ENCODE assay signal across 2 cellular contexts in genomic region chr16:86419518-86419917, GRCh38.
TF ChIP-seq lines count a peak whose summit lies in the region.

No MANE protein-coding gene starts in this region.

TF ChIP-seq in HepG2, 621 proteins besides CTCF, POLR2A, EP300 and RAD21 (continued from another document and continues in another):
- no peak for TF ChIP-seq PBX2 (CRISPR knock-in tag; IDR thresholded peaks at IDR 0.05)
- no peak for TF ChIP-seq XBP1 (CRISPR knock-in tag; IDR thresholded peaks at IDR 0.05)
- no peak for TF ChIP-seq ZBTB46 (CRISPR knock-in tag; IDR thresholded peaks at IDR 0.05; ENCODE audit: borderline replicate concordance)
- no peak for TF ChIP-seq SYNCRIP (IDR thresholded peaks at IDR 0.05; ENCODE audit: insufficient read depth, low read depth, low read length)
- TF ChIP-seq MIXL1 (CRISPR knock-in tag; IDR thresholded peaks at IDR 0.05), result no peak
- no peak for TF ChIP-seq RBFOX2 (IDR thresholded peaks at IDR 0.05; ENCODE audit: low read depth, low read length)
- TF ChIP-seq FOXK2 (IDR thresholded peaks at IDR 0.05), result peak; percentile 39; the same call in 1 of the 2 replicates
- TF ChIP-seq EED (CRISPR knock-in tag; IDR thresholded peaks at IDR 0.05), result no peak
- no peak for TF ChIP-seq ZNF317 (CRISPR knock-in tag; IDR thresholded peaks at IDR 0.05)
- TF ChIP-seq MAF1 (CRISPR knock-in tag; IDR thresholded peaks at IDR 0.05; ENCODE audit: borderline replicate concordance), result no peak
- no peak for TF ChIP-seq BCL3 (CRISPR knock-in tag; IDR thresholded peaks at IDR 0.05)
- no peak for TF ChIP-seq BATF2 (CRISPR knock-in tag; IDR thresholded peaks at IDR 0.05)
- TF ChIP-seq ZNF510 (CRISPR knock-in tag; IDR thresholded peaks at IDR 0.05; ENCODE audit: low read depth), result no peak
- TF ChIP-seq ZNF652 (CRISPR knock-in tag; IDR thresholded peaks at IDR 0.05; ENCODE audit: borderline replicate concordance, low read depth), result no peak
- TF ChIP-seq KDM1A (CRISPR knock-in tag; IDR thresholded peaks at IDR 0.05), result no peak
- peak; percentile 98 for TF ChIP-seq CREB1 (IDR thresholded peaks at IDR 0.05)
- no peak for TF ChIP-seq CREB1 (CRISPR knock-in tag; IDR thresholded peaks at IDR 0.05)
- TF ChIP-seq TOE1 (CRISPR knock-in tag; IDR thresholded peaks at IDR 0.05), result no peak
- no peak for TF ChIP-seq SALL2 (CRISPR knock-in tag; IDR thresholded peaks at IDR 0.05)
- TF ChIP-seq RXRB (CRISPR knock-in tag; IDR thresholded peaks at IDR 0.05; ENCODE audit: borderline replicate concordance), result no peak
- TF ChIP-seq PHF8 (CRISPR knock-in tag; IDR thresholded peaks at IDR 0.05), result no peak
- TF ChIP-seq MTERF4 (CRISPR knock-in tag; IDR thresholded peaks at IDR 0.05), result no peak

TF ChIP-seq in IMR-90, 13 proteins besides CTCF, POLR2A, EP300 and RAD21 (continued from another document):
- TF ChIP-seq BHLHE40 (IDR thresholded peaks at IDR 0.05; ENCODE audit: low read depth, low read length) (no peak), ELK1 (IDR thresholded peaks at IDR 0.05; ENCODE audit: borderline replicate concordance, low read depth, low read length) (no peak), CEBPB (IDR thresholded peaks at IDR 0.05; ENCODE audit: low read depth, low read length) (no peak), MXI1 (IDR thresholded peaks at IDR 0.05; ENCODE audit: borderline replicate concordance, low read depth, low read length) (no peak), MAFK (IDR thresholded peaks at IDR 0.05; ENCODE audit: low read depth, low read length) (no peak), FOS (IDR thresholded peaks at IDR 0.05; ENCODE audit: low read depth, low read length) (no peak)
